Comparison of ENCODE assay signal across 1 cellular context in genomic region chr15:51876169-51876568, GRCh38.
TF ChIP-seq lines count a peak whose summit lies in the region.

No MANE protein-coding gene starts in this region.

TF ChIP-seq in IMR-90, 13 proteins besides CTCF, POLR2A, EP300 and RAD21:
- no peak for TF ChIP-seq RFX5 (IDR thresholded peaks at IDR 0.05; ENCODE audit: low read depth, low read length)
- TF ChIP-seq MAZ (IDR thresholded peaks at IDR 0.05; ENCODE audit: borderline replicate concordance, low read depth, low read length) = no peak
- TF ChIP-seq RCOR1 (IDR thresholded peaks at IDR 0.05; ENCODE audit: insufficient replicate concordance, low read length) = no peak
- TF ChIP-seq USF2 (IDR thresholded peaks at IDR 0.05; ENCODE audit: low read depth, low read length) = no peak
- no peak for TF ChIP-seq FOS (IDR thresholded peaks at IDR 0.05; ENCODE audit: low read depth, low read length)
- TF ChIP-seq ELK1 (IDR thresholded peaks at IDR 0.05; ENCODE audit: borderline replicate concordance, low read depth, low read length) = no peak
- no peak for TF ChIP-seq CEBPB (IDR thresholded peaks at IDR 0.05; ENCODE audit: low read depth, low read length)
- no peak for TF ChIP-seq CHD1 (IDR thresholded peaks at IDR 0.05; ENCODE audit: low read depth, low read length)
- no peak for TF ChIP-seq MXI1 (IDR thresholded peaks at IDR 0.05; ENCODE audit: borderline replicate concordance, low read depth, low read length)
- no peak for TF ChIP-seq BHLHE40 (IDR thresholded peaks at IDR 0.05; ENCODE audit: low read depth, low read length)
- TF ChIP-seq NFE2L2 (IDR thresholded peaks at IDR 0.05; ENCODE audit: low read depth, low read length) = no peak
- no peak for TF ChIP-seq SMC3 (IDR thresholded peaks at IDR 0.05; ENCODE audit: low read depth, low read length)
- no peak for TF ChIP-seq MAFK (IDR thresholded peaks at IDR 0.05; ENCODE audit: low read depth, low read length)
